In the genomic region with DNA sequence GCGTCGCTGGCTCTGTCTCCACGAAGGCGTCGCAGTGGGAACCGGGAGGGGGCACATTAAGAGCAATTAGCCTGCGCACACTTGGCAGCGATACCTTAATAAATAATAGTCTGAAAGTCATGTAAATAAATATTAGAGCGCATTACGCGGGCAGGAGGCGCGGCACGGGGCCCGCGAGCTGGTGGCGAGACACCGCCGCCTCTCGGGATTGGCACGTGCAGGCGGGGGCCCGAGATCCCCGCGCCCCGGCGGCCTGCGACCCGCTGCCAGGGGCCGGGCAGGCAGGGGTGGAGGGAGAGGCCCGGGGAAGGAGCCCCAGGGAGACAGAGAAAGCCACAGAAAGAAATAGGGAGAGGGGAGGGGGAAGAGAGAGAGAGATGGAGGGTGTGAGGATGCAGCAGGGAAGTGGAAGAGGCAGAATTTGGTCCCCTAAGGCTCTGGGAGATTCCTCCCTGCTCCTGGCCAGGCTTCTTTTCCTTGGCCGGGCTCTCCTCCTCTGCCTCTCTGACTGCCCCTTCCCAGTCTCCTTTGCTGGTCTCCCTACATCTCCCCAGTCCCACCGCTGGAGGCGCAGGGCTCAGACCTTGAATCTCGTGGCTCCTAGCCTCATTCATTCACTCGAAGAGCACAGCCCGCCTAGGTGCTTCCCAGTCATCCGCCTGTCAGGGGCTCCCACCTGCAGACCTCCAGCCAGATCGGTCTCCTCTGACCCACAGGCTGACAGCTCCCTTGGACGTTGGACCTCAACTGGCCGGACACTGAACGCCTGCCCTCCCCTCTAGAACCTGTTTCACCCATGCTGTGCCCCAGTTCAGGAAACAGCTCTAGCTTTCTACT, we compare ENCODE assay signal across 9 cellular contexts.
A peak's percentile ranks its signal among the peaks of the same experiment; 100 is the strongest.
DNase-seq lines count a peak whose midpoint lies in the region; ATAC-seq, FAIRE-seq and TF ChIP-seq lines count a peak whose summit lies in the region.
"Had no signal": no experiment of that assay in that cellular context is flagged by ENCODE, and none has a peak within 500 bp of the region (broad histone marks: within the 10 kb centered on the region; RNA-seq: fewer than 3 reads in every experiment).

No MANE protein-coding gene starts in this region.

- peak overlapping the region in 1 of 3 donors; percentile 40 for H3K9ac ChIP-seq in skeletal muscle tissue (ENCODE audit: low read depth in 1 of 3, low read length in 3 of 3)

- H3K27me3 Mint-ChIP-seq in activated naive CD8-positive, alpha-beta T cell treated with anti-CD3 and anti-CD28 coated beads, Interleukin-2, amount 10 ng/mL, durations not matched to agents 7 days and 5 days = peaks cover 70% of the 10 kb centered on the region

- H3K4me3 Mint-ChIP-seq in activated naive CD8-positive, alpha-beta T cell treated with anti-CD3 and anti-CD28 coated beads, Interleukin-2, amount 10 ng/mL, durations not matched to agents 7 days and 5 days = no peak overlapping the region
- H3K4me3 Mint-ChIP-seq: central memory CD8-positive, alpha-beta T cell had no signal

- H3K4me3 ChIP-seq in HEK293 (ENCODE audit: low read depth, low read length) (no peak overlapping the region), skeletal muscle tissue (ENCODE audit: low read length in 3 of 3) (peak overlapping the region in 2 of 3 donors; percentile 32 to 45)

- H3K36me3 ChIP-seq in HEK293 (ENCODE audit: control insufficient read depth in 2 of 2, insufficient read depth in 1 of 2, low read length in 2 of 2) (no peaks in the 10 kb centered on the region), skeletal muscle tissue (ENCODE audit: control insufficient read depth in 3 of 3, insufficient read depth in 3 of 3, low read length in 3 of 3) (no peaks in the 10 kb centered on the region)

- peak overlapping the region; percentile 40 for H3K27ac Mint-ChIP-seq in activated naive CD8-positive, alpha-beta T cell treated with anti-CD3 and anti-CD28 coated beads, Interleukin-2, amount 10 ng/mL, durations not matched to agents 7 days and 5 days

- no peak for FAIRE-seq in GM12892 (lab: Jason Lieb, UNC)

- DNase-seq in AG08395 (ENCODE audit: low spot score) (peak; percentile 66), iPS DF 19.7 (ENCODE audit: low read depth, low spot score) (peak; percentile 68), GM12892 (ENCODE audit: insufficient read length) (no peak), NCI-H146 (lab: John Stamatoyannopoulos, UW) (no peak), NCI-H2029 treated with DMSO at 0.1 percent for 48 hours (lab: John Stamatoyannopoulos, UW) (no peak)
- no peak for DNase-seq in activated naive CD8-positive, alpha-beta T cell treated with anti-CD3 and anti-CD28 coated beads, Interleukin-2, amount 10 ng/mL, durations not matched to agents 7 days and 5 days

- H3K27ac ChIP-seq in HEK293 (ENCODE audit: extremely low read depth, low read depth, low read length) = no peak overlapping the region; the same call in 1 of the 2 replicates
- no peak overlapping the region for H3K27ac ChIP-seq in skeletal muscle tissue (ENCODE audit: low read depth, low read length)

- TF ChIP-seq POLR2A in GM12892 (IDR thresholded peaks at IDR 0.05; ENCODE audit: low read depth, low read length) = no peak

- TF ChIP-seq CTCF in HEK293 (tag by site-specific recombination; IDR thresholded peaks at IDR 0.05) = peak; percentile 75; the same call in 1 of the 2 replicates

- no peaks in the 10 kb centered on the region for H3K36me3 Mint-ChIP-seq in activated naive CD8-positive, alpha-beta T cell treated with anti-CD3 and anti-CD28 coated beads, Interleukin-2, amount 10 ng/mL, durations not matched to agents 7 days and 5 days

- H3K9me3 Mint-ChIP-seq in activated naive CD8-positive, alpha-beta T cell treated with anti-CD3 and anti-CD28 coated beads, Interleukin-2, amount 10 ng/mL, durations not matched to agents 7 days and 5 days = no peaks in the 10 kb centered on the region
- H3K9me3 Mint-ChIP-seq: central memory CD8-positive, alpha-beta T cell had no signal

- POLR2A ChIA-PET in HEK293 (lab: Yijun Ruan, JAX) = no interaction called here
- POLR2A ChIA-PET in activated naive CD8-positive, alpha-beta T cell treated with anti-CD3 and anti-CD28 coated beads, Interleukin-2, amount 10 ng/mL, durations not matched to agents 7 days and 5 days (lab: Charles Lee) = no interaction called here

- CTCF ChIA-PET in HEK293 (lab: Yijun Ruan, JAX) = interaction anchor here (0.6 to 0.8 kb wide), 4 partner anchors 16 to 433 kb away, joined by 3 to 5 read pairs (median 3); no protein-coding TSS in a partner anchor

- peaks cover 1% of the 10 kb centered on the region for H3K4me1 Mint-ChIP-seq in activated naive CD8-positive, alpha-beta T cell treated with anti-CD3 and anti-CD28 coated beads, Interleukin-2, amount 10 ng/mL, durations not matched to agents 7 days and 5 days

- peaks cover 38 to 54% (median 53%) of the 10 kb centered on the region in 3 donors for H3K27me3 ChIP-seq in skeletal muscle tissue (ENCODE audit: control insufficient read depth in 3 of 3, insufficient read depth in 3 of 3, low read length in 3 of 3)

- 0 out of 2 replicates have a peak, but pooled peaks cover 6% of the 10 kb centered on the region for H3K4me1 ChIP-seq in HEK293 (ENCODE audit: control insufficient read depth, insufficient read depth, low read length)
- H3K4me1 ChIP-seq in skeletal muscle tissue (ENCODE audit: control insufficient read depth in 3 of 3, insufficient read depth in 3 of 3, low read length in 3 of 3) = peaks cover 6 to 21% (median 20%) of the 10 kb centered on the region in 3 donors

- ATAC-seq in activated naive CD8-positive, alpha-beta T cell treated with anti-CD3 and anti-CD28 coated beads, Interleukin-2, amount 10 ng/mL, durations not matched to agents 7 days and 5 days (ENCODE audit: low read depth) = no peak

- no peaks in the 10 kb centered on the region for H3K9me3 ChIP-seq in HEK293 (ENCODE audit: control insufficient read depth, insufficient read depth, low read depth, low read length)
- no peaks in the 10 kb centered on the region for H3K9me3 ChIP-seq in skeletal muscle tissue (ENCODE audit: control insufficient read depth in 3 of 3, low read length in 3 of 3)

TF ChIP-seq in HEK293, 187 proteins besides CTCF, POLR2A, EP300 and RAD21 (continues in another document):
- no peak for TF ChIP-seq ZBTB1 (tag by site-specific recombination; IDR thresholded peaks at IDR 0.05)
- TF ChIP-seq ZNF2 (tag by site-specific recombination; IDR thresholded peaks at IDR 0.05) = no peak
- no peak for TF ChIP-seq ZNF266 (tag by site-specific recombination; IDR thresholded peaks at IDR 0.05; ENCODE audit: low read depth)
- TF ChIP-seq ZNF24 (tag by site-specific recombination; IDR thresholded peaks at IDR 0.05) = peak; percentile 73
- TF ChIP-seq ZNF121 (tag by site-specific recombination; IDR thresholded peaks at IDR 0.05) = no peak
- peak; percentile 25; the same call in 1 of the 2 replicates for TF ChIP-seq ZIC2 (tag by site-specific recombination; IDR thresholded peaks at IDR 0.05)
- no peak for TF ChIP-seq ZNF792 (tag by site-specific recombination; IDR thresholded peaks at IDR 0.05)
- TF ChIP-seq WT1 (tag by site-specific recombination; IDR thresholded peaks at IDR 0.05) = no peak
- TF ChIP-seq ZNF747 (tag by site-specific recombination; IDR thresholded peaks at IDR 0.05) = no peak
- TF ChIP-seq ZXDB (tag by site-specific recombination; IDR thresholded peaks at IDR 0.05) = 0 out of 2 replicates have a peak, but pooled peaks have one; percentile 18
- TF ChIP-seq, protein P1, sequence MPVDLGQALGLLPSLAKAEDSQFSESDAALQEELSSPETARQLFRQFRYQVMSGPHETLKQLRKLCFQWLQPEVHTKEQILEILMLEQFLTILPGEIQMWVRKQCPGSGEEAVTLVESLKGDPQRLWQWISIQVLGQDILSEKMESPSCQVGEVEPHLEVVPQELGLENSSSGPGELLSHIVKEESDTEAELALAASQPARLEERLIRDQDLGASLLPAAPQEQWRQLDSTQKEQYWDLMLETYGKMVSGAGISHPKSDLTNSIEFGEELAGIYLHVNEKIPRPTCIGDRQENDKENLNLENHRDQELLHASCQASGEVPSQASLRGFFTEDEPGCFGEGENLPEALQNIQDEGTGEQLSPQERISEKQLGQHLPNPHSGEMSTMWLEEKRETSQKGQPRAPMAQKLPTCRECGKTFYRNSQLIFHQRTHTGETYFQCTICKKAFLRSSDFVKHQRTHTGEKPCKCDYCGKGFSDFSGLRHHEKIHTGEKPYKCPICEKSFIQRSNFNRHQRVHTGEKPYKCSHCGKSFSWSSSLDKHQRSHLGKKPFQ (tag by site-specific recombination; IDR thresholded peaks at IDR 0.05) = no peak
- TF ChIP-seq, protein P2, sequence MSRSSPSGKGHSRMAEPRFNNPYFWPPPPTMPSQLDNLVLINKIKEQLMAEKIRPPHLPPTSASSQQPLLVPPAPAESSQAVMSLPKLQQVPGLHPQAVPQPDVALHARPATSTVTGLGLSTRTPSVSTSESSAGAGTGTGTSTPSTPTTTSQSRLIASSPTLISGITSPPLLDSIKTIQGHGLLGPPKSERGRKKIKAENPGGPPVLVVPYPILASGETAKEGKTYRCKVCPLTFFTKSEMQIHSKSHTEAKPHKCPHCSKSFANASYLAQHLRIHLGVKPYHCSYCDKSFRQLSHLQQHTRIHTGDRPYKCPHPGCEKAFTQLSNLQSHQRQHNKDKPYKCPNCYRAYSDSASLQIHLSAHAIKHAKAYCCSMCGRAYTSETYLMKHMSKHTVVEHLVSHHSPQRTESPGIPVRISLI (tag by site-specific recombination; IDR thresholded peaks at IDR 0.05) = no peak
- TF ChIP-seq ZNF350 (tag by site-specific recombination; IDR thresholded peaks at IDR 0.05) = no peak
- no peak for TF ChIP-seq ZNF560 (tag by site-specific recombination; IDR thresholded peaks at IDR 0.05; ENCODE audit: borderline replicate concordance)

Comparison
In these comparisons a context has a peak if more than half of its experiments do, and no peak if none do; other contexts are left out.
1. DNase-seq: peak in AG08395 (single experiment) and iPS DF 19.7 (single experiment); none in activated naive CD8-positive, alpha-beta T cell treated with anti-CD3 and anti-CD28 coated beads, Interleukin-2, amount 10 ng/mL, durations not matched to agents 7 days and 5 days (single experiment), GM12892 (single experiment), NCI-H146 (single experiment) and NCI-H2029 treated with DMSO at 0.1 percent for 48 hours (single experiment).